ENCODE assay signal across 9 cellular contexts in the genomic region with DNA sequence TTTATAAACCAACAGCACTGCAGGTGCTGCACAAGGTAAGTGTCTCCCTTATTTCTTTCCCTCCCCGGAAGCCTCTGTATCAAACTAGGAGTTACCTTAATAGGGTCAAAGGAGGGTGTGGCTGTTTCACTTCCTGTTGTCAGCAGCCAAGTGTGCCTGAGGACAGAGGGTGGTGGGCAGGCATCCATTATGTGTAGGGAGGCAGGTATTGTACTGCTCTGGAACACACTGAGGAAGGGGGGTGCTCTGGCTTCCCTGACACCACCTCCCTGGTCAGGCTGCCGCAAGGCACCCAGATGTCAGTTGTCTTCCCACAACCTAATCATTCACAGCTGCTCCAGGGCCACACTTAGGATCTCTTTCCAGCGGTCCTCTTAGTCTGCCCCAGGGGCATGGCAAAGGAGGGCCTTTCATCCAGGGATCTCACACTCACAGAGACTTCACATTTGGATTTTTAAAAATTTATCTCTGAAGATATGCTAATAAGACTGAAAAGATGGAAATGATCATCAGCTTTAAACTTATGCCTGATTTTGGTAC.
A peak's percentile ranks its signal among the peaks of the same experiment; 100 is the strongest.
DNase-seq lines count a peak whose midpoint lies in the region; ATAC-seq, FAIRE-seq and TF ChIP-seq lines count a peak whose summit lies in the region.
"Had no signal": no experiment of that assay in that cellular context is flagged by ENCODE, and none has a peak within 500 bp of the region (broad histone marks: within the 10 kb centered on the region; RNA-seq: fewer than 3 reads in every experiment).

No MANE protein-coding gene starts in this region.

- FAIRE-seq in HTR-8/SVneo (lab: Jason Lieb, UNC): peak; percentile 31

- H3K27ac Mint-ChIP-seq in activated naive CD4-positive, alpha-beta T cell treated with anti-CD3 and anti-CD28 coated beads, Interleukin-2, amount 10 ng/mL, durations not matched to agents 7 days and 5 days: peak overlapping the region; percentile 97

- CTCF ChIA-PET in activated naive CD4-positive, alpha-beta T cell treated with anti-CD3 and anti-CD28 coated beads, Interleukin-2, amount 10 ng/mL, durations not matched to agents 7 days and 5 days (lab: Charles Lee): interaction anchor here (0.6 kb wide), 1 partner anchor 131 kb away, joined by 3 read pairs; no protein-coding TSS in a partner anchor

- peaks cover 5% of the 10 kb centered on the region for H3K27me3 Mint-ChIP-seq in activated naive CD4-positive, alpha-beta T cell treated with anti-CD3 and anti-CD28 coated beads, Interleukin-2, amount 10 ng/mL, durations not matched to agents 7 days and 5 days

- H3K4me1 Mint-ChIP-seq in activated naive CD4-positive, alpha-beta T cell treated with anti-CD3 and anti-CD28 coated beads, Interleukin-2, amount 10 ng/mL, durations not matched to agents 7 days and 5 days: peaks cover 54% of the 10 kb centered on the region

- no peaks in the 10 kb centered on the region for H3K36me3 Mint-ChIP-seq in activated naive CD4-positive, alpha-beta T cell treated with anti-CD3 and anti-CD28 coated beads, Interleukin-2, amount 10 ng/mL, durations not matched to agents 7 days and 5 days

- H3K4me3 Mint-ChIP-seq in activated naive CD4-positive, alpha-beta T cell treated with anti-CD3 and anti-CD28 coated beads, Interleukin-2, amount 10 ng/mL, durations not matched to agents 7 days and 5 days: peak overlapping the region; percentile 40

- DNase-seq in AG10803 (ENCODE audit: low read depth) (peak; percentile 27), HTR-8/SVneo (ENCODE audit: insufficient read length, low spot score) (no peak), dorsolateral prefrontal cortex (no peak), MV-4-11 (lab: John Stamatoyannopoulos, UW) (no peak), posterior cingulate gyrus (no peak), Kasumi-1 (lab: John Stamatoyannopoulos, UW) (no peak)
- peak; percentile 72 for DNase-seq in activated naive CD4-positive, alpha-beta T cell treated with anti-CD3 and anti-CD28 coated beads, Interleukin-2, amount 10 ng/mL, durations not matched to agents 7 days and 5 days
- DNase-seq: GF-D8 had no signal

- ATAC-seq in GM18867 (IDR thresholded peaks at IDR 0.05; ENCODE audit: unreplicated experiment): peak; percentile 80

- H3K9me3 Mint-ChIP-seq in activated naive CD4-positive, alpha-beta T cell treated with anti-CD3 and anti-CD28 coated beads, Interleukin-2, amount 10 ng/mL, durations not matched to agents 7 days and 5 days: no peaks in the 10 kb centered on the region

- no peak overlapping the region for H3K27ac ChIP-seq in dorsolateral prefrontal cortex

- TF ChIP-seq CTCF in AG10803 (conservative IDR thresholded peaks at IDR 0.05; ENCODE audit: low read length) (no peak), dorsolateral prefrontal cortex (IDR thresholded peaks at IDR 0.05 in 54 of 56, conservative IDR thresholded peaks at IDR 0.05 in 2 of 56; ENCODE audit: low read depth in 1 of 56, partially characterized antibody in 56 of 56) (no peak)

- H3K27me3 ChIP-seq in dorsolateral prefrontal cortex: no peaks in the 10 kb centered on the region

- H3K4me3 ChIP-seq in AG10803 (ENCODE audit: low read length) (no peak overlapping the region), dorsolateral prefrontal cortex (no peak overlapping the region)

- intact Hi-C loops in dorsolateral prefrontal cortex (cut with DNase I): no loop called here
- intact Hi-C loops in posterior cingulate gyrus (cut with DNase I): no loop called here

Comparison
In these comparisons a context has a peak if more than half of its experiments do, and no peak if none do; other contexts are left out.
1. DNase-seq: peak in AG10803 (single experiment) and activated naive CD4-positive, alpha-beta T cell treated with anti-CD3 and anti-CD28 coated beads, Interleukin-2, amount 10 ng/mL, durations not matched to agents 7 days and 5 days (single experiment); none in HTR-8/SVneo (single experiment), dorsolateral prefrontal cortex (0 of 10), MV-4-11 (single experiment), posterior cingulate gyrus (0 of 10) and Kasumi-1 (0 of 2).